Comparison of ENCODE assay signal across 1 cellular context in genomic region chr14:102316048-102316745, GRCh38.
TF ChIP-seq lines count a peak whose summit lies in the region.

No MANE protein-coding gene starts in this region.

TF ChIP-seq in HepG2, 621 proteins besides CTCF, POLR2A, EP300 and RAD21 (continues in another document):
- TF ChIP-seq HMGXB3 (CRISPR knock-in tag; IDR thresholded peaks at IDR 0.05; ENCODE audit: borderline replicate concordance) (no peak), PCBP1 (IDR thresholded peaks at IDR 0.05; ENCODE audit: borderline replicate concordance, low read depth, low read length) (no peak), FOXP4 (CRISPR knock-in tag; IDR thresholded peaks at IDR 0.05) (no peak), CHD4 (IDR thresholded peaks at IDR 0.05; ENCODE audit: borderline replicate concordance, low read length) (0 out of 2 replicates have a peak, but pooled peaks have one; percentile 4), ZFX (CRISPR knock-in tag; IDR thresholded peaks at IDR 0.05; ENCODE audit: low read depth) (0 out of 2 replicates have a peak, but pooled peaks have one; percentile 18), ZNF12 (CRISPR knock-in tag; IDR thresholded peaks at IDR 0.05) (no peak), SMC3 (IDR thresholded peaks at IDR 0.05; ENCODE audit: low read length) (no peak), ZC3H13 (CRISPR knock-in tag; IDR thresholded peaks at IDR 0.05) (0 out of 2 replicates have a peak, but pooled peaks have one; percentile 26), ZNF646 (CRISPR knock-in tag; IDR thresholded peaks at IDR 0.05) (peak; percentile 67; the same call in 1 of the 2 replicates), RERE (CRISPR knock-in tag; IDR thresholded peaks at IDR 0.05; ENCODE audit: low read depth) (no peak), ATF1 (CRISPR knock-in tag; IDR thresholded peaks at IDR 0.05) (0 out of 2 replicates have a peak, but pooled peaks have one; percentile 1), ZNF678 (CRISPR knock-in tag; IDR thresholded peaks at IDR 0.05) (no peak), ZFY (CRISPR knock-in tag; IDR thresholded peaks at IDR 0.05) (peak; percentile 40; the same call in 1 of the 2 replicates), ZNF335 (CRISPR knock-in tag; IDR thresholded peaks at IDR 0.05) (no peak), ZIK1 (CRISPR knock-in tag; IDR thresholded peaks at IDR 0.05; ENCODE audit: borderline replicate concordance, low read depth) (no peak), SNRNP70 (IDR thresholded peaks at IDR 0.05; ENCODE audit: low read depth, low read length) (no peak), BRF2 (CRISPR knock-in tag; IDR thresholded peaks at IDR 0.05) (0 out of 2 replicates have a peak, but pooled peaks have one; percentile 3), ZNF737 (CRISPR knock-in tag; IDR thresholded peaks at IDR 0.05; ENCODE audit: borderline replicate concordance) (no peak), BRCA1 (CRISPR knock-in tag; IDR thresholded peaks at IDR 0.05) (no peak), ZXDC (CRISPR knock-in tag; IDR thresholded peaks at IDR 0.05) (0 out of 2 replicates have a peak, but pooled peaks have one; percentile 9), KDM5A (IDR thresholded peaks at IDR 0.05; ENCODE audit: borderline replicate concordance, low read length) (peak; percentile 38; the same call in 1 of the 2 replicates), ZNF256 (CRISPR knock-in tag; conservative IDR thresholded peaks at IDR 0.05) (no peak), HOXD1 (CRISPR knock-in tag; IDR thresholded peaks at IDR 0.05) (no peak), CC2D1A (CRISPR knock-in tag; IDR thresholded peaks at IDR 0.05) (no peak), CENPX (CRISPR knock-in tag; IDR thresholded peaks at IDR 0.05) (no peak), EEA1 (CRISPR knock-in tag; IDR thresholded peaks at IDR 0.05; ENCODE audit: borderline replicate concordance) (no peak), ZNF768 (CRISPR knock-in tag; IDR thresholded peaks at IDR 0.05) (no peak), ELF4 (CRISPR knock-in tag; IDR thresholded peaks at IDR 0.05; ENCODE audit: borderline replicate concordance) (0 out of 2 replicates have a peak, but pooled peaks have one; percentile 18), ZNF441 (CRISPR knock-in tag; IDR thresholded peaks at IDR 0.05; ENCODE audit: borderline replicate concordance) (peak; percentile 79), SCMH1 (CRISPR knock-in tag; IDR thresholded peaks at IDR 0.05; ENCODE audit: borderline replicate concordance) (no peak)
